ENCODE assay signal across 8 cellular contexts in the genomic region with DNA sequence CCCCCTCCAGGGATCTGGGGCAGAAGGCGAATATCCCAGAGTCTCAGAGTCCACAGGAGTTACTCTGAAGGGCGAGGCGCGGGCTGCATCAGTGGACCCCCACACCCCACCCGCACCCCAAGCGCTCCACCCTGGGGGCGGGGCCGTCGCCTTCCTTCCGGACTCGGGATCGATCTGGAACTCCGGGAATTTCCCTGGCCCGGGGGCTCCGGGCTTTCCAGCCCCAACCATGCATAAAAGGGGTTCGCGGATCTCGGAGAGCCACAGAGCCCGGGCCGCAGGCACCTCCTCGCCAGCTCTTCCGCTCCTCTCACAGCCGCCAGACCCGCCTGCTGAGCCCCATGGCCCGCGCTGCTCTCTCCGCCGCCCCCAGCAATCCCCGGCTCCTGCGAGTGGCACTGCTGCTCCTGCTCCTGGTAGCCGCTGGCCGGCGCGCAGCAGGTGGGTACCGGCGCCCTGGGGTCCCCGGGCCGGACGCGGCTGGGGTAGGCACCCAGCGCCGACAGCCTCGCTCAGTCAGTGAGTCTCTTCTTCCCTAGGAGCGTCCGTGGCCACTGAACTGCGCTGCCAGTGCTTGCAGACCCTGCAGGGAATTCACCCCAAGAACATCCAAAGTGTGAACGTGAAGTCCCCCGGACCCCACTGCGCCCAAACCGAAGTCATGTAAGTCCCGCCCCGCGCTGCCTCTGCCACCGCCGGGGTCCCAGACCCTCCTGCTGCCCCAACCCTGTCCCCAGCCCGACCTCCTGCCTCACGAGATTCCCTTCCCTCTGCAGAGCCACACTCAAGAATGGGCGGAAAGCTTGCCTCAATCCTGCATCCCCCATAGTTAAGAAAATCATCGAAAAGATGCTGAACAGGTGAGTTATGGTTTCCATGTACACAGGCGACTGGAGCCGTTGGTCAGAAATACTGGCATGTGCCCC. TPM values are rescaled to one million over a fixed set of nuclear protein-coding genes. Genes with fewer than 3 reads are reported as not detected.
DNase-seq lines count a peak whose midpoint lies in the region; ATAC-seq and TF ChIP-seq lines count a peak whose summit lies in the region.

A gene (plus strand): TSS at position 264 of the 926 bp plus-strand sequence. CDS start 78 bp downstream, at position 342.

- no peak within 1 kb of the TSS for H3K27ac Mint-ChIP-seq in activated CD8-positive, alpha-beta memory T cell treated with anti-CD3 and anti-CD28 coated beads, Interleukin-2, amount 10 ng/mL, durations not matched to agents 7 days and 5 days

- H3K4me3 ChIP-seq in choroid plexus epithelial cell (ENCODE audit: low read depth, low read length) (peak within 1 kb of the TSS; percentile 60), thoracic aorta (peak within 1 kb of the TSS; percentile 75)

- TF ChIP-seq CTCF in choroid plexus epithelial cell (conservative IDR thresholded peaks at IDR 0.05; ENCODE audit: low read depth, low read length) (no peak), thoracic aorta (IDR thresholded peaks at IDR 0.05) (no peak)

- H3K9me3 ChIP-seq in thoracic aorta, result no peaks in the 10 kb centered on the region

- no peaks in the 10 kb centered on the region for H3K4me1 Mint-ChIP-seq in activated CD8-positive, alpha-beta memory T cell treated with anti-CD3 and anti-CD28 coated beads, Interleukin-2, amount 10 ng/mL, durations not matched to agents 7 days and 5 days

- no peak within 1 kb of the TSS for H3K4me3 Mint-ChIP-seq in activated CD8-positive, alpha-beta memory T cell treated with anti-CD3 and anti-CD28 coated beads, Interleukin-2, amount 10 ng/mL, durations not matched to agents 7 days and 5 days

- H3K27ac ChIP-seq in thoracic aorta, result no peak within 1 kb of the TSS

- ATAC-seq in activated CD8-positive, alpha-beta memory T cell treated with anti-CD3 and anti-CD28 coated beads, Interleukin-2, amount 10 ng/mL, durations not matched to agents 7 days and 5 days, result peak; percentile 23
- no peak for ATAC-seq in thoracic aorta (ENCODE audit: insufficient number of reproducible peaks, low FRiP score, low read depth)

- H3K27me3 Mint-ChIP-seq in activated CD8-positive, alpha-beta memory T cell treated with anti-CD3 and anti-CD28 coated beads, Interleukin-2, amount 10 ng/mL, durations not matched to agents 7 days and 5 days, result peaks cover 19% of the 10 kb centered on the region

- H3K4me1 ChIP-seq in thoracic aorta (ENCODE audit: control insufficient read depth in 1 of 2, low read depth in 2 of 2), result peaks cover 0 to 12% of the 10 kb centered on the region in 2 donors

- no peak for DNase-seq in activated CD8-positive, alpha-beta memory T cell treated with anti-CD3 and anti-CD28 coated beads, Interleukin-2, amount 10 ng/mL, durations not matched to agents 7 days and 5 days
- no peak for DNase-seq in activated CD8-positive, alpha-beta memory T cell treated with anti-CD3 and anti-CD28 coated beads for 24 hours
- DNase-seq in choroid plexus epithelial cell (ENCODE audit: low read depth) (peak; percentile 78), left kidney (ENCODE audit: low read depth, low spot score) (peak; percentile 78), thoracic aorta (ENCODE audit: low spot score) (no peak), DMS 273 treated with DMSO at 0.1 percent for 48 hours (lab: John Stamatoyannopoulos, UW) (no peak), COLO829 (ENCODE audit: low spot score) (no peak), 8988T (no peak)

- H3K9me3 Mint-ChIP-seq in activated CD8-positive, alpha-beta memory T cell treated with anti-CD3 and anti-CD28 coated beads, Interleukin-2, amount 10 ng/mL, durations not matched to agents 7 days and 5 days (ENCODE audit: low read depth), result no peaks in the 10 kb centered on the region

- CTCF ChIA-PET in activated CD8-positive, alpha-beta memory T cell treated with anti-CD3 and anti-CD28 coated beads, Interleukin-2, amount 10 ng/mL, durations not matched to agents 7 days and 5 days (lab: Charles Lee), result no interaction called here

- H3K27me3 ChIP-seq in thoracic aorta (replicated peaks; ENCODE audit: insufficient read depth), result no peaks in the 10 kb centered on the region

- H3K36me3 ChIP-seq in thoracic aorta, result no peaks in the 10 kb centered on the region

- H3K36me3 Mint-ChIP-seq in activated CD8-positive, alpha-beta memory T cell treated with anti-CD3 and anti-CD28 coated beads, Interleukin-2, amount 10 ng/mL, durations not matched to agents 7 days and 5 days, result no peaks in the 10 kb centered on the region

RNA-seq across cellular contexts. Expression of the gene that starts here (rescaled TPM):
- not detected for total RNA-seq in activated CD8-positive, alpha-beta memory T cell treated with anti-CD3 and anti-CD28 coated beads, Interleukin-2, amount 10 ng/mL, durations not matched to agents 7 days and 5 days
- 1 to 10 TPM in 1 of 2 donors, under 1 TPM in 1; 0.68 to 8.7 TPM for total RNA-seq in thoracic aorta

Comparison
In these comparisons a context has a peak if more than half of its experiments do, and no peak if none do; other contexts are left out.
1. Peak in ATAC-seq in activated CD8-positive, alpha-beta memory T cell treated with anti-CD3 and anti-CD28 coated beads, Interleukin-2, amount 10 ng/mL, durations not matched to agents 7 days and 5 days; RNA of the gene not detected or under 1 TPM.
2. DNase-seq: peak in choroid plexus epithelial cell (single experiment) and left kidney (single experiment); none in activated CD8-positive, alpha-beta memory T cell treated with anti-CD3 and anti-CD28 coated beads, Interleukin-2, amount 10 ng/mL, durations not matched to agents 7 days and 5 days (single experiment), activated CD8-positive, alpha-beta memory T cell treated with anti-CD3 and anti-CD28 coated beads for 24 hours (single experiment), thoracic aorta (single experiment), DMS 273 treated with DMSO at 0.1 percent for 48 hours (single experiment), COLO829 (single experiment) and 8988T (single experiment).